35 cellular contexts compared by ENCODE assay signal in the genomic region with DNA sequence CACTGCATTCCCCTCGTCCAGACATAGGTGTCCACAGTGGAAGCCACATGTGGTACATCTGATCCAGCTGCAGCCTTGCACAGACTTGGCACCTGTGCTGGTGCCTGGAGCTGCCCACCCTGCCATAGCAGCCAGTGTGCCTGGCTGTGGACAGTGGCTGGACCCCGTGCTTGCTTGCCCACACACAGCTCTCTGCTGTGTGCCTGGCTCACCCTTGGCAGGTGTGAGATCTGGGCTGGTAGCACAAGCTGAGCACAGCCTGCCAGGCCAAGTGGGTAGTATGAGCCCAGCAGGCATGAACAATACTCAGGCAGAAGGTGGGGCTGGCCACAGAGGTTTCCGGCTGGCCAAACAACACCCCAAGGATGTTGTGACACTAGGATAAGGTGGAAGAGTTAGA.
"Had no signal": no experiment of that assay in that cellular context is flagged by ENCODE, and none has a peak within 500 bp of the region (broad histone marks: within the 10 kb centered on the region; RNA-seq: fewer than 3 reads in every experiment).

No MANE protein-coding gene starts in this region.

- H3K4me3 ChIP-seq: ascending aorta, cardiac muscle cell, SJCRH30, SK-N-MC had no signal

- H3K4me3 Mint-ChIP-seq: activated CD4-positive, alpha-beta memory T cell treated with anti-CD3 and anti-CD28 coated beads, Interleukin-2, amount 10 ng/mL, durations not matched to agents 7 days and 5 days; activated CD8-positive, alpha-beta memory T cell treated with anti-CD3 and anti-CD28 coated beads, Interleukin-2, amount 10 ng/mL, durations not matched to agents 7 days and 5 days; activated naive CD8-positive, alpha-beta T cell treated with anti-CD3 and anti-CD28 coated beads for 36 hours; activated T-cell treated with anti-CD3 and anti-CD28 coated beads, Interleukin-2, amount 50 U/mL, for 72 hours; activated T-helper 17 cell treated with anti-CD3 and anti-CD28 coated beads, Interleukin-2, amount 50 U/mL, for 72 hours had no signal

- H3K27ac Mint-ChIP-seq: activated CD4-positive, alpha-beta memory T cell treated with anti-CD3 and anti-CD28 coated beads, Interleukin-2, amount 10 ng/mL, durations not matched to agents 7 days and 5 days; activated CD8-positive, alpha-beta memory T cell treated with anti-CD3 and anti-CD28 coated beads, Interleukin-2, amount 10 ng/mL, durations not matched to agents 7 days and 5 days; activated naive CD8-positive, alpha-beta T cell treated with anti-CD3 and anti-CD28 coated beads for 36 hours; activated T-cell treated with anti-CD3 and anti-CD28 coated beads, Interleukin-2, amount 50 U/mL, for 72 hours; activated T-helper 17 cell treated with anti-CD3 and anti-CD28 coated beads, Interleukin-2, amount 50 U/mL, for 72 hours had no signal

- H3K4me2 ChIP-seq: KMS-11 had no signal

- H3K9me3 ChIP-seq: ascending aorta, SJCRH30 had no signal

- H3K27me3 ChIP-seq: ascending aorta, cardiac muscle cell, SJCRH30 had no signal

- H3K36me3 ChIP-seq: ascending aorta, cardiac muscle cell, SJCRH30, WERI-Rb-1 had no signal

- H3K27ac ChIP-seq: ascending aorta, cardiac muscle cell, KMS-11, SJCRH30, WERI-Rb-1 had no signal

- H3K4me1 Mint-ChIP-seq: activated CD4-positive, alpha-beta memory T cell treated with anti-CD3 and anti-CD28 coated beads, Interleukin-2, amount 10 ng/mL, durations not matched to agents 7 days and 5 days; activated CD8-positive, alpha-beta memory T cell treated with anti-CD3 and anti-CD28 coated beads, Interleukin-2, amount 10 ng/mL, durations not matched to agents 7 days and 5 days; activated naive CD8-positive, alpha-beta T cell treated with anti-CD3 and anti-CD28 coated beads for 36 hours; activated T-helper 17 cell treated with anti-CD3 and anti-CD28 coated beads, Interleukin-2, amount 50 U/mL, for 72 hours had no signal

- DNase-seq: activated CD4-positive, alpha-beta memory T cell treated with anti-CD3 and anti-CD28 coated beads, Interleukin-2, amount 10 ng/mL, durations not matched to agents 7 days and 5 days; activated CD4-positive, alpha-beta T cell treated with anti-CD3 and anti-CD28 coated beads for 1 hour; activated CD4-positive, alpha-beta T cell treated with anti-CD3 and anti-CD28 coated beads for 48 hours; activated CD4-positive, CD25-positive, alpha-beta regulatory T cell; activated CD8-positive, alpha-beta memory T cell treated with anti-CD3 and anti-CD28 coated beads for 24 hours; activated CD8-positive, alpha-beta memory T cell treated with anti-CD3 and anti-CD28 coated beads, Interleukin-2, amount 10 ng/mL, durations not matched to agents 7 days and 5 days; activated CD8-positive, alpha-beta memory T cell treated with anti-CD3 and anti-CD28 coated beads, Interleukin-2, amount 50 U/mL, for 48 hours; activated effector memory CD4-positive, alpha-beta T cell treated with anti-CD3 and anti-CD28 coated beads, Interleukin-2, amount 50 U/mL, for 16 hours; activated naive CD4-positive, alpha-beta T cell; activated naive CD4-positive, alpha-beta T cell treated with anti-CD3 and anti-CD28 coated beads, Interleukin-2, amount 50 U/mL, for 16 hours; activated naive CD8-positive, alpha-beta T cell treated with anti-CD3 and anti-CD28 coated beads for 36 hours; activated T-cell treated with anti-CD3 and anti-CD28 coated beads, Interleukin-2, amount 50 U/mL, for 1 hour; activated T-cell treated with anti-CD3 and anti-CD28 coated beads, Interleukin-2, amount 50 U/mL, for 72 hours; amniotic stem cell; MM.1S; MV-4-11; NCI-H1092; NCI-H1436 treated with DMSO at 0.1 percent for 48 hours; NCI-H1694 treated with DMSO at 0.1 percent for 48 hours; NCI-H2029; NCI-H2107; NCI-H2171; NCI-H510A; NCI-H526; NCI-H748 treated with DMSO at 0.1 percent for 48 hours; OCI-M1; Right ventricle myocardium superior; SJCRH30; T1000; WERI-Rb-1 had no signal

- H3K9ac ChIP-seq: KMS-11 had no signal

- H3K4me1 ChIP-seq: ascending aorta had no signal

- H3K36me3 Mint-ChIP-seq: activated CD8-positive, alpha-beta memory T cell treated with anti-CD3 and anti-CD28 coated beads, Interleukin-2, amount 10 ng/mL, durations not matched to agents 7 days and 5 days; activated naive CD8-positive, alpha-beta T cell treated with anti-CD3 and anti-CD28 coated beads for 36 hours had no signal

- ATAC-seq: activated CD8-positive, alpha-beta memory T cell treated with anti-CD3 and anti-CD28 coated beads, Interleukin-2, amount 10 ng/mL, durations not matched to agents 7 days and 5 days; activated T-cell treated with anti-CD3 and anti-CD28 coated beads, Interleukin-2, amount 50 U/mL, for 72 hours; activated T-helper 17 cell treated with anti-CD3 and anti-CD28 coated beads, Interleukin-2, amount 50 U/mL, for 72 hours had no signal

- H3K9me3 Mint-ChIP-seq: activated CD4-positive, alpha-beta memory T cell treated with anti-CD3 and anti-CD28 coated beads, Interleukin-2, amount 10 ng/mL, durations not matched to agents 7 days and 5 days; activated naive CD8-positive, alpha-beta T cell treated with anti-CD3 and anti-CD28 coated beads for 36 hours; activated T-cell treated with anti-CD3 and anti-CD28 coated beads, Interleukin-2, amount 50 U/mL, for 72 hours had no signal
